Comparison of ENCODE assay signal across 23 cellular contexts in the genomic region with DNA sequence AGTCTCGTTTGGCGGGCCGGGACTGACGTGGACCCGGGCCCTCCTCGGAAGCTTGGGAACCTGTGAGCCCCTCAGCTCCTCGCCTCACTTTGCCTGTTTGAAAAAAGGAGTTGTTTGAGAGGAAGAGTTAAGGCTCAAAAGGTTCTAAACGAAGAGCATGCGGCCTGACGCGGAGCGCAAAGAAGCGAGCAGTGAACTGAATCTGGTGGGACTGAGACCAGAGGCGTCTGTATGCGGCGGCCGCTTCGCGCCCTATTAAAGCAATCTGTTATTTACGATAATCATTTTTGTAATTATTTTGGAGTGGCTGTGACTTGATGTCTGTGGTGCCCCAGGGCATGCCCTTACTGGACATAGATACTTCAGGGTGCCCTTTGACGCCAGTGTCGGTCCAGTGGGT. TPM values are rescaled to one million over a fixed set of nuclear protein-coding genes. Genes with fewer than 3 reads are reported as not detected.
DNase-seq lines count a peak whose midpoint lies in the region; ATAC-seq and TF ChIP-seq lines count a peak whose summit lies in the region.
"Had no signal": no experiment of that assay in that cellular context is flagged by ENCODE, and none has a peak within 500 bp of the region (broad histone marks: within the 10 kb centered on the region; RNA-seq: fewer than 3 reads in every experiment).

No MANE protein-coding gene starts in this region.

- TF ChIP-seq EP300 in stomach (IDR thresholded peaks at IDR 0.05): no peak

- H3K4me3 Mint-ChIP-seq in GM23338: peak overlapping the region; percentile 79
- H3K4me3 Mint-ChIP-seq: activated naive CD8-positive, alpha-beta T cell; activated T-helper 17 cell treated with anti-CD3 and anti-CD28 coated beads, Interleukin-2, amount 50 U/mL, for 72 hours; stimulated activated memory B cell treated with anti-CD40 and anti-IgM and Interleukin-4, amounts not matched to agents 10 μg/mL and 1 μg/mL and 100 μg/mL, for 72 hours had no signal

- DNase-seq in GM23338 (ENCODE audit: low spot score) (peak; percentile 50), NT2/D1 (ENCODE audit: low read depth, low spot score) (no peak), trophoblast cell (no peak), stomach (no peak)
- DNase-seq: central memory CD4-positive, alpha-beta T cell; left ventricle myocardium inferior; NCI-H146; ovary; spleen; stimulated activated CD4-positive, alpha-beta T cell treated with anti-CD3 and anti-CD28 coated beads, Interleukin-4, amount 100 ng/mL, for 1 hour; T-helper 1 cell had no signal

- peak overlapping the region; percentile 98 for H3K4me2 ChIP-seq in GM23338
- H3K4me2 ChIP-seq in trophoblast cell (ENCODE audit: low read length): peak overlapping the region; percentile 89
- H3K4me2 ChIP-seq: KMS-11 had no signal

- H3K79me2 ChIP-seq in GM23338 (replicated peaks; ENCODE audit: insufficient read depth) (no peaks in the 10 kb centered on the region), trophoblast cell (ENCODE audit: control insufficient read depth, insufficient read depth, low read length, poor library complexity) (peaks cover 16% of the 10 kb centered on the region)

- H3K4me1 ChIP-seq in GM23338 (ENCODE audit: insufficient read depth) (peaks cover 42% of the 10 kb centered on the region), NT2/D1 (ENCODE audit: insufficient read depth, insufficient read length) (peaks cover 11% of the 10 kb centered on the region), trophoblast cell (ENCODE audit: control insufficient read depth in 1 of 2, insufficient read depth in 2 of 2, low read length in 2 of 2) (peaks cover 28 to 33% of the 10 kb centered on the region in 2 experiments), stomach (peaks cover 24 to 61% (median 48%) of the 10 kb centered on the region in 4 donors)

- no peaks in the 10 kb centered on the region for H3K9me3 Mint-ChIP-seq in GM23338
- H3K9me3 Mint-ChIP-seq: activated T-helper 17 cell treated with anti-CD3 and anti-CD28 coated beads, Interleukin-2, amount 50 U/mL, for 72 hours; mesothelial cell of epicardium; stimulated activated memory B cell treated with anti-CD40 and anti-IgM and Interleukin-4, amounts not matched to agents 10 μg/mL and 1 μg/mL and 100 μg/mL, for 72 hours had no signal

- peak overlapping the region; percentile 45 for H4K91ac ChIP-seq in trophoblast cell (ENCODE audit: low read depth, low read length)

- peak overlapping the region; percentile 59 for H3K18ac ChIP-seq in trophoblast cell (ENCODE audit: low read length)

- H3K9me2 ChIP-seq in GM23338 (ENCODE audit: insufficient read depth): no peaks in the 10 kb centered on the region

- H3F3A ChIP-seq in GM23338 (replicated peaks; ENCODE audit: low read depth): peaks cover 9% of the 10 kb centered on the region; the same call in 1 of the 2 replicates

- peak overlapping the region; percentile 68 for H4K8ac ChIP-seq in trophoblast cell (ENCODE audit: low read depth, low read length)

- H3K4me3 ChIP-seq in GM23338 (peak overlapping the region; percentile 95), NT2/D1 (ENCODE audit: insufficient read length, low read depth) (peak overlapping the region; percentile 86), iPS-11a (ENCODE audit: low read depth, low read length) (peak overlapping the region; percentile 35), trophoblast cell (ENCODE audit: low read depth, low read length) (no peak overlapping the region), stomach (no peak overlapping the region)
- H3K4me3 ChIP-seq: ovary, spleen, thoracic aorta had no signal

- H2BK12ac ChIP-seq in trophoblast cell (ENCODE audit: low read length): peak overlapping the region; percentile 51

- peak overlapping the region; percentile 86 for H3K9ac ChIP-seq in NT2/D1 (ENCODE audit: insufficient read length, low read depth)
- no peak overlapping the region for H3K9ac ChIP-seq in trophoblast cell (ENCODE audit: low read length)
- H3K9ac ChIP-seq: KMS-11 had no signal

- intact Hi-C loops in stomach (cut with DNase I; ENCODE audit: low total_unique reads): no loop called here

- H3K27me3 ChIP-seq in GM23338 (ENCODE audit: insufficient read depth): peaks cover 50% of the 10 kb centered on the region
- H3K27me3 ChIP-seq in NT2/D1 (ENCODE audit: insufficient read depth, insufficient read length): peaks cover 31% of the 10 kb centered on the region
- peaks cover 5% of the 10 kb centered on the region for H3K27me3 ChIP-seq in trophoblast cell (ENCODE audit: insufficient read depth, low read length)
- H3K27me3 ChIP-seq in stomach: peaks cover 37 to 86% (median 67%) of the 10 kb centered on the region in 3 donors
- H3K27me3 ChIP-seq: ovary had no signal

- no peak overlapping the region for H3K23ac ChIP-seq in trophoblast cell (ENCODE audit: low read length)

- whole genome bisulfite sequencing in trophoblast cell (ENCODE audit: extremely low coverage, insufficient coverage, insufficient read length): no CpG with 5 or more reads among the region's 22 CpGs
- 8 to 21% (median 13%) methylated on average over 22 of the region's 22 CpGs for WGBS in stomach, 5 donors

- H2AFZ ChIP-seq in GM23338: peak overlapping the region; percentile 20
- peak overlapping the region; percentile 43 for H2AFZ ChIP-seq in trophoblast cell (ENCODE audit: insufficient read depth, low read length, poor library complexity)

- H3K9me3 ChIP-seq in NT2/D1 (ENCODE audit: insufficient read depth, low read length) (no peaks in the 10 kb centered on the region), trophoblast cell (ENCODE audit: insufficient read depth, low read depth, low read length) (no peaks in the 10 kb centered on the region), stomach (no peaks in the 10 kb centered on the region)
- H3K9me3 ChIP-seq: left ventricle myocardium inferior, ovary, spleen, thoracic aorta had no signal

- peak overlapping the region; percentile 16 for H2BK120ac ChIP-seq in trophoblast cell (ENCODE audit: insufficient read depth, low read length, poor library complexity)

- peaks cover 35% of the 10 kb centered on the region for H3K79me1 ChIP-seq in trophoblast cell (ENCODE audit: low read length)

- TF ChIP-seq CTCF in GM23338 (conservative IDR thresholded peaks at IDR 0.05; ENCODE audit: low read depth in 2 of 2) (no peak), stomach (IDR thresholded peaks at IDR 0.05) (no peak)

- H3K36me3 ChIP-seq in GM23338 (ENCODE audit: insufficient read depth): no peaks in the 10 kb centered on the region
- H3K36me3 ChIP-seq in NT2/D1 (ENCODE audit: insufficient read depth, insufficient read length, low read length): no peaks in the 10 kb centered on the region
- H3K36me3 ChIP-seq in trophoblast cell (ENCODE audit: control insufficient read depth in 1 of 2, insufficient read depth in 2 of 2, low read length in 2 of 2): no peaks in the 10 kb centered on the region
- H3K36me3 ChIP-seq in stomach: no peaks in the 10 kb centered on the region
- H3K36me3 ChIP-seq: left ventricle myocardium inferior, ovary, spleen, thoracic aorta had no signal

- no peaks in the 10 kb centered on the region; the same call in 2 of the 3 replicates for H3K36me3 Mint-ChIP-seq in GM23338 (ENCODE audit: low read depth)
- H3K36me3 Mint-ChIP-seq: activated naive CD8-positive, alpha-beta T cell; CD14-positive monocyte; mesothelial cell of epicardium; naive thymus-derived CD4-positive, alpha-beta T cell; stimulated activated memory B cell treated with anti-CD40 and anti-IgM and Interleukin-4, amounts not matched to agents 10 μg/mL and 1 μg/mL and 100 μg/mL, for 72 hours had no signal

- peak overlapping the region; percentile 26 for H3K14ac ChIP-seq in trophoblast cell (ENCODE audit: low read length)

- H3K4me1 Mint-ChIP-seq in GM23338: peaks cover 36% of the 10 kb centered on the region
- H3K4me1 Mint-ChIP-seq: activated T-helper 17 cell treated with anti-CD3 and anti-CD28 coated beads, Interleukin-2, amount 50 U/mL, for 72 hours had no signal

- H2AK5ac ChIP-seq in trophoblast cell (ENCODE audit: low read length): peak overlapping the region; percentile 24

- TF ChIP-seq POLR2A in stomach (IDR thresholded peaks at IDR 0.05): no peak

- H3K27ac Mint-ChIP-seq in GM23338: no peak overlapping the region
- H3K27ac Mint-ChIP-seq: activated naive CD8-positive, alpha-beta T cell; activated T-helper 17 cell treated with anti-CD3 and anti-CD28 coated beads, Interleukin-2, amount 50 U/mL, for 72 hours; CD14-positive monocyte; mesothelial cell of epicardium; naive thymus-derived CD4-positive, alpha-beta T cell; stimulated activated memory B cell treated with anti-CD40 and anti-IgM and Interleukin-4, amounts not matched to agents 10 μg/mL and 1 μg/mL and 100 μg/mL, for 72 hours had no signal

- no peak overlapping the region for H4K12ac ChIP-seq in trophoblast cell (ENCODE audit: low read depth, low read length)

- no peak overlapping the region for H3K27ac ChIP-seq in GM23338 (ENCODE audit: low read depth)
- H3K27ac ChIP-seq in trophoblast cell (ENCODE audit: low read depth, low read length): no peak overlapping the region
- no peak overlapping the region for H3K27ac ChIP-seq in stomach
- H3K27ac ChIP-seq: KMS-11, left ventricle myocardium inferior, ovary, spleen, thoracic aorta had no signal

- peaks cover 7% of the 10 kb centered on the region for H4K20me1 ChIP-seq in GM23338 (replicated peaks; ENCODE audit: insufficient read depth)

- peak overlapping the region; percentile 12 for H3K4ac ChIP-seq in trophoblast cell (ENCODE audit: low read depth, low read length)

- ATAC-seq in GM23338 (no peak), HG03520 (IDR thresholded peaks at IDR 0.05; ENCODE audit: unreplicated experiment) (no peak), HG02571 (IDR thresholded peaks at IDR 0.05; ENCODE audit: unreplicated experiment) (no peak)
- ATAC-seq: activated T-helper 17 cell treated with anti-CD3 and anti-CD28 coated beads, Interleukin-2, amount 50 U/mL, for 72 hours; naive thymus-derived CD4-positive, alpha-beta T cell; stimulated activated memory B cell treated with anti-CD40 and anti-IgM and Interleukin-4, amounts not matched to agents 10 μg/mL and 1 μg/mL and 100 μg/mL, for 72 hours had no signal

- H2BK5ac ChIP-seq in trophoblast cell (ENCODE audit: low read depth, low read length, poor library complexity): no peak overlapping the region

- peaks cover 58% of the 10 kb centered on the region for H3K27me3 Mint-ChIP-seq in GM23338 (ENCODE audit: insufficient read depth, low read depth, poor library complexity)

TF ChIP-seq in GM23338, 12 proteins besides CTCF, POLR2A, EP300 and RAD21 (continues in another document):
- TF ChIP-seq POLR2AphosphoS5 (IDR thresholded peaks at IDR 0.05; ENCODE audit: low read depth): no peak
- TF ChIP-seq CREB1 (CRISPR knock-in tag; IDR thresholded peaks at IDR 0.05; ENCODE audit: low read depth): no peak
- peak; percentile 78 for TF ChIP-seq EZH2 (IDR thresholded peaks at IDR 0.05; ENCODE audit: low read depth, unreplicated experiment)

RNA-seq across cellular contexts. Expression of a gene that starts 3.3 kb away (rescaled TPM):
- 9.4 and 11.9 TPM in 2 replicates for total RNA-seq in GM23338 (2014; rRNA removed; shearing (Covaris generic))
- polyA plus RNA-seq in GM23338 (2016; fragmentation: Nextera tagmentation; extraction: Ambion mirVana) (11.7 and 14.3 TPM in 2 replicates), stomach (10 to 100 TPM in 1 of 3 donors, under 1 TPM in 1, not detected in 1; 0.12 to 10.9 TPM)
- 278 and 294 TPM in 2 replicates for polyA plus RNA-seq in trophoblast cell (2013)
- 1 to 10 TPM in 1 of 5 donors, under 1 TPM in 2, not detected in 2; 0.18 to 2.0 (median 0.89) TPM for total RNA-seq in stomach
- total RNA-seq: activated T-helper 17 cell treated with anti-CD3 and anti-CD28 coated beads, Interleukin-2, amount 50 U/mL, for 72 hours; dermis blood vessel endothelial cell; naive thymus-derived CD4-positive, alpha-beta T cell had no signal
- polyA plus RNA-seq: CD14-positive monocyte; naive thymus-derived CD4-positive, alpha-beta T cell had no signal

Comparison
In these comparisons a context has a peak if more than half of its experiments do, and no peak if none do; other contexts are left out.
1. H3K4me3 ChIP-seq: peak in GM23338 (single experiment), NT2/D1 (single experiment) and iPS-11a (single experiment); none in trophoblast cell (single experiment) and stomach (0 of 4).